In genomic region chr16:73430138-73430537, GRCh38 we compare ENCODE assay signal across 31 cellular contexts.
"Had no signal": no experiment of that assay in that cellular context is flagged by ENCODE, and none has a peak within 500 bp of the region (broad histone marks: within the 10 kb centered on the region; RNA-seq: fewer than 3 reads in every experiment).

No MANE protein-coding gene starts in this region.

- H3K36me3 Mint-ChIP-seq: natural killer cell; neural progenitor cell; stimulated activated memory B cell treated with anti-CD40 and anti-IgM and Interleukin-4, amounts not matched to agents 10 μg/mL and 1 μg/mL and 100 μg/mL, for 72 hours; type B pancreatic cell had no signal

- H3K4me3 ChIP-seq: neural progenitor cell, ovary, psoas muscle, skin epidermis, smooth muscle cell, spleen, suprapubic skin, testis, tibial artery, transverse colon, upper lobe of right lung, uterus had no signal

- H3K27ac Mint-ChIP-seq: natural killer cell; nephron; progenitor cell of endocrine pancreas; stimulated activated memory B cell treated with anti-CD40 and anti-IgM and Interleukin-4, amounts not matched to agents 10 μg/mL and 1 μg/mL and 100 μg/mL, for 72 hours; type B pancreatic cell had no signal

- H3K4me2 ChIP-seq: neural progenitor cell, smooth muscle cell had no signal

- DNase-seq: natural killer cell; occipital lobe; ovary; posterior cingulate gyrus; psoas muscle; right cardiac atrium; spleen; stimulated activated CD4-positive, alpha-beta T cell treated with anti-CD3 and anti-CD28 coated beads, Interleukin-12 subunit alpha, Interleukin-12 subunit beta, amount 100 ng/mL, for 4 hours; stimulated activated CD4-positive, alpha-beta T cell treated with anti-CD3 and anti-CD28 coated beads, Interleukin-1b, Interleukin-23, amount 100 ng/mL, for 48 hours; stimulated activated CD4-positive, alpha-beta T cell treated with anti-CD3 and anti-CD28 coated beads, Interleukin-4, amount 100 ng/mL, for 1 hour; stimulated activated CD4-positive, alpha-beta T cell treated with anti-CD3 and anti-CD28 coated beads, Interleukin-4, amount 100 ng/mL, for 4 hours; stimulated activated CD8-positive, alpha-beta memory T cell treated with anti-CD3 and anti-CD28 coated beads, Interleukin-4, amount 100 ng/mL, for 48 hours; stimulated activated naive CD4-positive, alpha-beta T cell; stimulated activated naive CD8-positive, alpha-beta T cell treated with anti-CD3 and anti-CD28 coated beads, Interleukin-15, amount 100 ng/mL, for 72 hours; stimulated activated naive CD8-positive, alpha-beta T cell treated with anti-CD3 and anti-CD28 coated beads, Interleukin-15, Interleukin-2, amounts not matched to agents 100 U/mL and 50 U/mL, for 24 hours; substantia nigra; testis; tibial artery; transverse colon; upper lobe of right lung; uterus had no signal

- H3K36me3 ChIP-seq: neural progenitor cell, ovary, spleen, suprapubic skin, tibial artery, transverse colon, upper lobe of right lung, uterus had no signal

- H3K27me3 Mint-ChIP-seq: stimulated activated memory B cell treated with anti-CD40 and anti-IgM and Interleukin-4, amounts not matched to agents 10 μg/mL and 1 μg/mL and 100 μg/mL, for 72 hours; stimulated activated naive CD8-positive, alpha-beta T cell treated with anti-CD3 and anti-CD28 coated beads, Interleukin-15, amount 100 ng/mL, for 72 hours; type B pancreatic cell had no signal

- H3K4me1 ChIP-seq: parathyroid adenoma, psoas muscle, spleen, suprapubic skin, testis, tibial artery, transverse colon, upper lobe of right lung, uterus had no signal

- ATAC-seq: natural killer cell; psoas muscle; right cardiac atrium; sciatic nerve; stimulated activated memory B cell treated with anti-CD40 and anti-IgM and Interleukin-4, amounts not matched to agents 10 μg/mL and 1 μg/mL and 100 μg/mL, for 72 hours; stimulated activated naive CD8-positive, alpha-beta T cell treated with anti-CD3 and anti-CD28 coated beads, Interleukin-15, amount 100 ng/mL, for 72 hours; stimulated activated naive CD8-positive, alpha-beta T cell treated with anti-CD3 and anti-CD28 coated beads, Interleukin-15, Interleukin-2, amounts not matched to agents 100 U/mL and 50 U/mL, for 24 hours; upper lobe of right lung had no signal

- H3K79me2 ChIP-seq: parathyroid adenoma had no signal

- H3K27ac ChIP-seq: neural progenitor cell, ovary, parathyroid adenoma, psoas muscle, skin epidermis, spleen, suprapubic skin, testis, tibial artery, transverse colon, upper lobe of right lung, uterus had no signal

- H3K9me3 ChIP-seq: ovary, psoas muscle, spleen, suprapubic skin, testis, tibial artery, transverse colon, upper lobe of right lung, uterus had no signal

- H3K9ac ChIP-seq: neural progenitor cell, parathyroid adenoma had no signal

- H2AFZ ChIP-seq: neural progenitor cell, parathyroid adenoma had no signal

- H3K9me3 Mint-ChIP-seq: natural killer cell; nephron; neural progenitor cell; stimulated activated memory B cell treated with anti-CD40 and anti-IgM and Interleukin-4, amounts not matched to agents 10 μg/mL and 1 μg/mL and 100 μg/mL, for 72 hours; type B pancreatic cell had no signal

- H3K4me1 Mint-ChIP-seq: natural killer cell; stimulated activated memory B cell treated with anti-CD40 and anti-IgM and Interleukin-4, amounts not matched to agents 10 μg/mL and 1 μg/mL and 100 μg/mL, for 72 hours; stimulated activated naive CD8-positive, alpha-beta T cell treated with anti-CD3 and anti-CD28 coated beads, Interleukin-15, amount 100 ng/mL, for 72 hours had no signal

- H3K4me3 Mint-ChIP-seq: natural killer cell; nephron; neural progenitor cell; stimulated activated memory B cell treated with anti-CD40 and anti-IgM and Interleukin-4, amounts not matched to agents 10 μg/mL and 1 μg/mL and 100 μg/mL, for 72 hours; stimulated activated naive CD8-positive, alpha-beta T cell treated with anti-CD3 and anti-CD28 coated beads, Interleukin-15, amount 100 ng/mL, for 72 hours; type B pancreatic cell had no signal

- H3K27me3 ChIP-seq: neural progenitor cell, ovary, suprapubic skin, testis, tibial artery, transverse colon, upper lobe of right lung, uterus had no signal
